In the genomic region with DNA sequence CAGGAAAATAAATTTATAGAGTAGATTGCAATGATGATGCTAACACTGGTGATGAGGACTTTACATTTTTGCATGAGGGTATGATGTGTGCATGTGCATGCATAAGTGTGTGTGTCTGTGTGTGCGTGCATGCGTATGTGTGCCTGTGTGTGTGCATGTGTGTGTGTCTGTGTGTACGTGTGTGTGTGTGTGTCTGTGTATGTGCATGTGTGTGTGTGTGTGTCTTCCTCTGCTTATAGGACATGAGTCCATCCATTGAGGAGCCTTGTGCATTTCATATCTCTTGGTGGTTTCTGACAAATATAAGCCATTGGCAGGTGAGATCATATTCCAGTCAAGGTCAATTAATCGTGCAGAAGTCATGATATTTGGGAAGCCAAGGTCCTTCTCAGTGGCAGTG, we compare ENCODE assay signal across 17 cellular contexts.
"Had no signal": no experiment of that assay in that cellular context is flagged by ENCODE, and none has a peak within 500 bp of the region (broad histone marks: within the 10 kb centered on the region; RNA-seq: fewer than 3 reads in every experiment).

No MANE protein-coding gene starts in this region.

- DNase-seq: colonic mucosa; dermis blood vessel endothelial cell; foreskin keratinocyte; head of caudate nucleus; hippocampal formation; mammary epithelial cell; naive thymus-derived CD4-positive, alpha-beta T cell; nucleus accumbens; ovary; sigmoid colon; stimulated activated CD4-positive, alpha-beta T cell treated with anti-CD3 and anti-CD28 coated beads, Interleukin-12 subunit alpha, Interleukin-12 subunit beta, amount 100 ng/mL, for 4 hours; stimulated activated naive CD4-positive, alpha-beta T cell treated with Interleukin-2 at 50 U/mL for 16 hours; uterus had no signal

- H3K4me3 ChIP-seq: colonic mucosa, ovary, right atrium auricular region, sigmoid colon, skin epidermis, uterus had no signal

- H3K4me3 Mint-ChIP-seq: naive thymus-derived CD4-positive, alpha-beta T cell; neural crest cell; type B pancreatic cell had no signal

- H3K9me3 ChIP-seq: colonic mucosa, ovary, right atrium auricular region, sigmoid colon, uterus had no signal

- H3K4me1 ChIP-seq: colonic mucosa, foreskin keratinocyte, right atrium auricular region, uterus had no signal

- H3K27ac ChIP-seq: colonic mucosa, foreskin keratinocyte, ovary, right atrium auricular region, skin epidermis had no signal

- H3K9me3 Mint-ChIP-seq: neural crest cell, type B pancreatic cell had no signal

- H3K27ac Mint-ChIP-seq: naive thymus-derived CD4-positive, alpha-beta T cell; type B pancreatic cell had no signal

- H3K27me3 ChIP-seq: colonic mucosa, ovary, right atrium auricular region, sigmoid colon, uterus had no signal

- H3K36me3 ChIP-seq: colonic mucosa, ovary, right atrium auricular region, sigmoid colon, uterus had no signal

- H3K36me3 Mint-ChIP-seq: naive thymus-derived CD4-positive, alpha-beta T cell; type B pancreatic cell had no signal

- ATAC-seq: foreskin keratinocyte; naive thymus-derived CD4-positive, alpha-beta T cell had no signal
